ENCODE assay signal across 7 cellular contexts in the genomic region with DNA sequence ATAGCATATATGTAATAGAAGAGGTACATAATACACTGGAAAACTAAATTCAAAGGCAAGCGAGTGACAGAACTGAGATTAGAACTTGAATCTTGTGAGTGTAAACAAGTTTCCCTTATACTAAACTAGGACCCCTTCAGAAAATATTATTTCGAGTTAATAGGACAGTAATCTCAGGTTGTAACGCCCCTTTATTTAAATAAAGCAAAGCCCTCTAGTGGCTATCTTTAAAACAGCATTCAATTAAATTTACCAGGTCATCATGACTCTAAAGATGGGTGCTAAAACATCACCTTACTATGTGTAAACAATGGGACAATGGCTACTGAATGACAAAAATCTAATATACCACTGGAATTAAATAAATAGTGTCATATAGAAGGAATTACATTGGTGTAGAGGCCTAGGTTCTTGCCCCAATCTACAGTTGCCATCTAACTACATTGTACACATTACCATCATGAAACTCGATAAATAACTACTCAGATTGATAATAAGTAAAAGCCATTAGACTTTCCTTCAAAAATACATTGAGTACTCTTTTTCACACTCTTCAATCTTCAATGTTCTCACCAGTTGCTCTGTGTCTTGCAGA.
DNase-seq lines count a peak whose midpoint lies in the region; ATAC-seq and TF ChIP-seq lines count a peak whose summit lies in the region.

No MANE protein-coding gene starts in this region.

- H3K27ac ChIP-seq in body of pancreas, result peak overlapping the region in 1 of 4 donors; percentile 23

- no peak for TF ChIP-seq POLR2A in body of pancreas (IDR thresholded peaks at IDR 0.05)

- WGBS in body of pancreas, 2 donors, result 54 to 57% methylated on average over 4 of the region's 4 CpGs

- H3K27me3 Mint-ChIP-seq in osteocyte (ENCODE audit: unreplicated experiment), result no peaks in the 10 kb centered on the region

- ATAC-seq in body of pancreas (no peak), HG03280 (IDR thresholded peaks at IDR 0.05; ENCODE audit: unreplicated experiment) (no peak)

- no peak overlapping the region for H3K4me3 Mint-ChIP-seq in osteocyte (ENCODE audit: unreplicated experiment)

- intact Hi-C loops in body of pancreas (cut with DNase I), result no loop called here
- intact Hi-C loops in posterior cingulate gyrus (cut with DNase I), result no loop called here

- H3K27ac Mint-ChIP-seq in osteocyte (ENCODE audit: unreplicated experiment), result no peak overlapping the region

- no peaks in the 10 kb centered on the region for H3K36me3 Mint-ChIP-seq in osteocyte (ENCODE audit: unreplicated experiment)

- H3K36me3 ChIP-seq in body of pancreas (replicated peaks in 1 of 2; ENCODE audit: insufficient read depth in 1 of 2, low read depth in 2 of 2), result no peaks in the 10 kb centered on the region

- peaks cover 9% of the 10 kb centered on the region for H3K4me1 ChIP-seq in body of pancreas

- DNase-seq in Jurkat, Clone E6-1 (ENCODE audit: low read depth, low spot score), result peak; percentile 16
- DNase-seq in body of pancreas (no peak), osteocyte (ENCODE audit: extremely low spot score, unreplicated experiment) (no peak), NCI-H774 (lab: John Stamatoyannopoulos, UW) (no peak), posterior cingulate gyrus (no peak)

- TF ChIP-seq CTCF in GM12873 (IDR thresholded peaks at IDR 0.05; ENCODE audit: insufficient read depth, low read depth, low read length, missing control alignments) (peak; percentile 54), body of pancreas (IDR thresholded peaks at IDR 0.05) (peak in 6 of 7 experiments; percentile 38 to 55 (median 48)), osteocyte (IDR thresholded peaks at IDR 0.05) (peak; percentile 62)

- H3K9me3 Mint-ChIP-seq in osteocyte (ENCODE audit: unreplicated experiment), result no peaks in the 10 kb centered on the region

- H3K9me3 ChIP-seq in body of pancreas, result no peaks in the 10 kb centered on the region

- H3K27me3 ChIP-seq in body of pancreas, result no peaks in the 10 kb centered on the region

- peaks cover 23% of the 10 kb centered on the region for H3K4me1 Mint-ChIP-seq in osteocyte (ENCODE audit: unreplicated experiment)

- H3K4me3 ChIP-seq in Jurkat, Clone E6-1 (ENCODE audit: low read length), result no peak overlapping the region
- no peak overlapping the region for H3K4me3 ChIP-seq in body of pancreas
